ENCODE assay signal across 12 cellular contexts in the genomic region with DNA sequence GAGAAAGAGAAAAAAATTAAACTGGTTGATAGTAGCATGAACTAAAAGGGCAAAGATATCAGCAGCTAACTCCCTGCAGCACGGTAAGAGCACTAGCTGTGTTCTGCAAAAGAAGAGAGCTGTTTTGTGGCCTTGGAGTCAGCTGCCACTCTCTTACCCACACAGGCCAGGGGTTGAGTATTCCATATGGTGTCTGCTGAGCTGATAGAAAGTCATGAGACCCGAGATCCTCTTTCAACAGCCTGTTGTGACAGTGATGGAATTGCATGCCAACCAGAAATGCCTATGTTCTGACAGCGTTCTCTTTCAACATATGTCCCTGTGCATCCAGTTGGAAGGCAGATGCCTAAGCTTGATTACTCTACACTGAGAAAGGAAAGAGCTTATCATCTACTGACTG. TPM values are rescaled to one million over a fixed set of nuclear protein-coding genes. Genes with fewer than 3 reads are reported as not detected.
DNase-seq lines count a peak whose midpoint lies in the region; ATAC-seq, FAIRE-seq and TF ChIP-seq lines count a peak whose summit lies in the region.
"Had no signal": no experiment of that assay in that cellular context is flagged by ENCODE, and none has a peak within 500 bp of the region (broad histone marks: within the 10 kb centered on the region; RNA-seq: fewer than 3 reads in every experiment).

No MANE protein-coding gene starts in this region.

- FAIRE-seq in kidney (lab: Jason Lieb, UNC), result no peak

- no peaks in the 10 kb centered on the region for H3K36me3 ChIP-seq in WERI-Rb-1
- H3K36me3 ChIP-seq in smooth muscle cell (ENCODE audit: low read depth), result no peaks in the 10 kb centered on the region
- H3K36me3 ChIP-seq in kidney (ENCODE audit: control insufficient read depth in 1 of 2, insufficient read depth in 2 of 2, low read length in 2 of 2), result no peaks in the 10 kb centered on the region

- H3K9ac ChIP-seq in smooth muscle cell (ENCODE audit: low read depth), result no peak overlapping the region
- H3K9ac ChIP-seq in kidney (ENCODE audit: low read length in 2 of 2), result no peak overlapping the region

- H3K27me3 ChIP-seq in WERI-Rb-1 (ENCODE audit: insufficient read depth, low read depth, severe bottlenecking), result no peaks in the 10 kb centered on the region
- no peaks in the 10 kb centered on the region for H3K27me3 ChIP-seq in smooth muscle cell (ENCODE audit: low read depth)

- peaks cover 9% of the 10 kb centered on the region for H3F3A ChIP-seq in smooth muscle cell (ENCODE audit: low read depth)

- H3K4me3 ChIP-seq in WERI-Rb-1 (ENCODE audit: low read depth, low read length) (no peak overlapping the region), smooth muscle cell (no peak overlapping the region), kidney (ENCODE audit: low read length in 2 of 2) (no peak overlapping the region)

- peak overlapping the region; percentile 41 for H3K4me2 ChIP-seq in smooth muscle cell

- TF ChIP-seq CTCF in WERI-Rb-1 (IDR thresholded peaks at IDR 0.05; ENCODE audit: low read depth, low read length) (no peak), smooth muscle cell (IDR thresholded peaks at IDR 0.05; ENCODE audit: borderline replicate concordance, insufficient read depth, poor library complexity, severe bottlenecking) (no peak), kidney (IDR thresholded peaks at IDR 0.05; ENCODE audit: borderline replicate concordance, extremely low read depth, insufficient read depth) (no peak)

- H4K20me1 ChIP-seq in smooth muscle cell (ENCODE audit: low read depth), result no peaks in the 10 kb centered on the region

- no peaks in the 10 kb centered on the region for H3K79me2 ChIP-seq in smooth muscle cell (ENCODE audit: low read depth)

- DNase-seq in DMS53 (lab: John Stamatoyannopoulos, UW) (peak; percentile 24), DMS53 treated with DMSO at 0.1 percent for 48 hours (lab: John Stamatoyannopoulos, UW; ENCODE audit: unreplicated experiment) (no peak), WERI-Rb-1 (peak; percentile 55), Right ventricle myocardium superior (no peak), smooth muscle cell (lab: John Stamatoyannopoulos, UW; ENCODE audit: unreplicated experiment) (no peak), kidney (no peak), nucleus accumbens (lab: John Stamatoyannopoulos, UW) (no peak)
- DNase-seq: activated CD8-positive, alpha-beta memory T cell treated with anti-CD3 and anti-CD28 coated beads for 24 hours; anterior cingulate cortex; MM.1S had no signal

- no peak overlapping the region for H2AFZ ChIP-seq in smooth muscle cell (ENCODE audit: low read depth)

- intact Hi-C loops in Right ventricle myocardium superior (cut with DNase I), result no loop called here
- intact Hi-C loops in kidney (cut with DNase I), result no loop called here

- H3K27ac ChIP-seq in WERI-Rb-1 (no peak overlapping the region), smooth muscle cell (ENCODE audit: low read depth) (peak overlapping the region; percentile 90), kidney (ENCODE audit: low read depth in 2 of 2, low read length in 2 of 2) (no peak overlapping the region)
- H3K27ac ChIP-seq: 22Rv1 had no signal

- ATAC-seq in Right ventricle myocardium superior (ENCODE audit: poor library complexity) (peak; percentile 38), GM18519 (IDR thresholded peaks at IDR 0.05; ENCODE audit: low FRiP score, unreplicated experiment) (no peak)

- H3K4me1 ChIP-seq in smooth muscle cell (ENCODE audit: low read depth) (peaks cover 16% of the 10 kb centered on the region), kidney (ENCODE audit: control insufficient read depth in 1 of 2, insufficient read depth in 1 of 2, low read depth in 1 of 2, low read length in 2 of 2) (no peaks in the 10 kb centered on the region)

- WGBS in smooth muscle cell (ENCODE audit: low lambda C conversion rate), result 14% methylated on average over 3 of the region's 3 CpGs

- H3K9me3 ChIP-seq in WERI-Rb-1 (ENCODE audit: severe bottlenecking) (no peaks in the 10 kb centered on the region), smooth muscle cell (replicated peaks; ENCODE audit: low read depth) (no peaks in the 10 kb centered on the region), kidney (ENCODE audit: control insufficient read depth in 1 of 2, low read length in 2 of 2) (no peaks in the 10 kb centered on the region)

RNA-seq across cellular contexts. Expression of a gene that starts 39.9 kb away (rescaled TPM):
- total RNA-seq in Right ventricle myocardium superior (29.1 TPM), smooth muscle cell (8.7 and 10.0 TPM in 2 replicates), kidney (58.8 TPM)
- polyA plus RNA-seq in smooth muscle cell (3.4 and 3.5 TPM in 2 replicates), kidney (ENCODE audit: insufficient read depth, low read depth, low replicate concordance) (10.9 TPM)

Comparison
In these comparisons a context has a peak if more than half of its experiments do, and no peak if none do; other contexts are left out.
1. DNase-seq: peak in DMS53 (single experiment) and WERI-Rb-1 (single experiment); none in DMS53 treated with DMSO at 0.1 percent for 48 hours (single experiment), Right ventricle myocardium superior (single experiment), smooth muscle cell (single experiment), kidney (single experiment) and nucleus accumbens (0 of 56).